ENCODE assay signal across 13 cellular contexts in genomic region chr11:31803813-31804438, GRCh38. TPM values are rescaled to one million over a fixed set of nuclear protein-coding genes. Genes with fewer than 3 reads are reported as not detected.
DNase-seq lines count a peak whose midpoint lies in the region; ATAC-seq, FAIRE-seq and TF ChIP-seq lines count a peak whose summit lies in the region.
"Had no signal": no experiment of that assay in that cellular context is flagged by ENCODE, and none has a peak within 500 bp of the region (broad histone marks: within the 10 kb centered on the region; RNA-seq: fewer than 3 reads in every experiment).

No MANE protein-coding gene starts in this region.

- FAIRE-seq in GM12892 (lab: Jason Lieb, UNC), result peak; percentile 80

- H3K27ac ChIP-seq in psoas muscle, result no peak overlapping the region

- peak overlapping the region; percentile 39 to 56 for H3K4me3 Mint-ChIP-seq in effector memory CD8-positive, alpha-beta T cell

- no peak for DNase-seq in GM12892 (ENCODE audit: insufficient read length)
- peak; percentile 27 for DNase-seq in NB4 (ENCODE audit: low read depth)
- DNase-seq in effector memory CD8-positive, alpha-beta T cell, result no peak
- DNase-seq in psoas muscle, result no peak
- DNase-seq in activated CD4-positive, CD25-positive, alpha-beta regulatory T cell (lab: John Stamatoyannopoulos, UW), result no peak
- no peak for DNase-seq in NCI-H1930 (lab: John Stamatoyannopoulos, UW)
- DNase-seq in left lobe of liver (ENCODE audit: low spot score), result no peak
- DNase-seq: HCEC 1CT; NCI-H1417; NK-92 treated with Interleukin-12 subunit alpha and Interleukin-12 subunit beta, amount 100 ng/mL, for 24 hours; stimulated activated CD4-positive, alpha-beta T cell treated with anti-CD3 and anti-CD28 coated beads, Interleukin-12 subunit alpha, Interleukin-12 subunit beta, amount 100 ng/mL, for 4 hours; SW 1271 had no signal

- peaks cover 32% of the 10 kb centered on the region for H3K4me1 ChIP-seq in psoas muscle

- H3K27me3 ChIP-seq in psoas muscle (ENCODE audit: insufficient read depth in 3 of 3, low read length in 2 of 3), result peaks cover 0 to 100% (median 66%) of the 10 kb centered on the region in 3 donors

- H3K36me3 ChIP-seq in psoas muscle (ENCODE audit: insufficient read depth in 1 of 2, low read depth in 1 of 2), result no peaks in the 10 kb centered on the region

- peaks cover 87 to 93% of the 10 kb centered on the region in 2 donors for H3K27me3 Mint-ChIP-seq in effector memory CD8-positive, alpha-beta T cell

- H3K27ac Mint-ChIP-seq in effector memory CD8-positive, alpha-beta T cell, result no peak overlapping the region

- TF ChIP-seq POLR2A in GM12892 (IDR thresholded peaks at IDR 0.05; ENCODE audit: low read depth, low read length) (no peak), NB4 (IDR thresholded peaks at IDR 0.05; ENCODE audit: extremely low read depth, insufficient read length) (no peak)

- no peaks in the 10 kb centered on the region for H3K9me3 ChIP-seq in psoas muscle

- intact Hi-C loops in psoas muscle (cut with DNase I), result loop anchor here in 1 of 2 donors (10.0 kb wide), 1 partner anchor 159 kb away; no protein-coding TSS in a partner anchor

- peaks cover 24 to 34% of the 10 kb centered on the region in 2 donors for H3K4me1 Mint-ChIP-seq in effector memory CD8-positive, alpha-beta T cell (ENCODE audit: low read depth in 2 of 2)

- H3K4me3 ChIP-seq in NB4 (ENCODE audit: low read depth, low read length) (no peak overlapping the region), psoas muscle (peak overlapping the region; percentile 50)

- peaks cover 26% of the 10 kb centered on the region for H3K36me3 Mint-ChIP-seq in effector memory CD8-positive, alpha-beta T cell (ENCODE audit: insufficient read depth)

- no peak for ATAC-seq in effector memory CD8-positive, alpha-beta T cell (replicated peaks)
- ATAC-seq in psoas muscle, result peak in 1 of 4 donors; percentile 5
- ATAC-seq in left lobe of liver, result no peak

- peaks cover 6 to 8% of the 10 kb centered on the region in 2 donors for H3K9me3 Mint-ChIP-seq in effector memory CD8-positive, alpha-beta T cell

- no peak for TF ChIP-seq CTCF in NB4 (IDR thresholded peaks at IDR 0.05; ENCODE audit: low read depth, low read length)
- TF ChIP-seq CTCF in psoas muscle (IDR thresholded peaks at IDR 0.05), result no peak

- WGBS in psoas muscle, 3 donors, result 7 to 8% (median 7%) methylated on average over 22 of the region's 22 CpGs

RNA-seq across cellular contexts. Expression of gene PAX6, which starts 7.2 kb away (rescaled TPM):
- not detected for polyA plus RNA-seq in GM12892 (2012; ENCODE audit: missing spikeins)
- total RNA-seq in psoas muscle (under 1 TPM in 1 of 4 donors, not detected in 3; 0.75 TPM), left lobe of liver (not detected)
- polyA plus RNA-seq in psoas muscle, result not detected
- total RNA-seq: dermis microvascular lymphatic vessel endothelial cell had no signal
